In the genomic region with DNA sequence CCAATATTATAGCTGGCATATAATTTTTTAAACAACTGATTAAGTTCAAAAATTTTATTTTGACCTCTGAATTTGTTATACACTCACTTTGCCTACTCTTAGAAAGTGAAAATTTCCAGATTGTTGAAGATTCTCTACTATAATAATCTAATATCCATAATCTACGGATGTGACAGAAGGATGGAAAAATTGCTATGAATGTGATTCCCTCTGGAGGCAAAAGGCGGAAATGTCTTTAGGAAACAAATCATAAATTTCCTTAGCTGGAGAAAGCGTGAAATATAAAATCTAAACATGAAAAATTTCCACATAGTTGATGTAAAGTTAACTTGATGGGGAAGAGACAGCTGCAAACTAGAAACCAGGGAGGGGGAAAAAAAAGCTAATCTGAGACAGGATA, we compare ENCODE assay signal across 24 cellular contexts.
"Had no signal": no experiment of that assay in that cellular context is flagged by ENCODE, and none has a peak within 500 bp of the region (broad histone marks: within the 10 kb centered on the region; RNA-seq: fewer than 3 reads in every experiment).

No MANE protein-coding gene starts in this region.

- ATAC-seq: activated CD4-positive, alpha-beta T cell treated with anti-CD3 and anti-CD28 coated beads for 36 hours; activated T-helper 17 cell treated with anti-CD3 and anti-CD28 coated beads, Interleukin-2, amount 50 U/mL, for 72 hours; gastrocnemius medialis; stimulated activated naive B cell treated with anti-CD40 and anti-IgM and Interleukin-4, amounts not matched to agents 10 μg/mL and 1 μg/mL and 100 μg/mL, for 72 hours had no signal

- H3K36me3 ChIP-seq: adrenal gland, ascending aorta, brain microvascular endothelial cell, esophagus muscularis mucosa, gastrocnemius medialis, sigmoid colon, transverse colon had no signal

- H3K27me3 ChIP-seq: adrenal gland, ascending aorta, brain microvascular endothelial cell, gastrocnemius medialis, sigmoid colon, transverse colon had no signal

- H3K4me3 ChIP-seq: adrenal gland, ascending aorta, esophagus muscularis mucosa, gastrocnemius medialis, sigmoid colon, smooth muscle cell, transverse colon had no signal

- H3K9me3 ChIP-seq: adrenal gland, ascending aorta, esophagus muscularis mucosa, gastrocnemius medialis, sigmoid colon, transverse colon had no signal

- H3K27ac ChIP-seq: adrenal gland, ascending aorta, brain microvascular endothelial cell, esophagus muscularis mucosa, gastrocnemius medialis, sigmoid colon, transverse colon had no signal

- H3K4me1 ChIP-seq: adrenal gland, ascending aorta, esophagus muscularis mucosa, gastrocnemius medialis, sigmoid colon, transverse colon had no signal

- DNase-seq: activated B cell treated with CpG ODN at 0.5 μM for 24 hours; activated CD4-positive, alpha-beta T cell treated with anti-CD3 and anti-CD28 coated beads for 36 hours; activated CD4-positive, alpha-beta T cell treated with anti-CD3 and anti-CD28 coated beads, Interleukin-2, amount 50 U/mL, for 4 hours; activated CD8-positive, alpha-beta memory T cell treated with anti-CD3 and anti-CD28 coated beads for 24 hours; activated CD8-positive, alpha-beta memory T cell treated with anti-CD3 and anti-CD28 coated beads, Interleukin-2, amount 50 U/mL, for 4 hours; activated naive CD4-positive, alpha-beta T cell; activated T-cell treated with anti-CD3 and anti-CD28 coated beads, Interleukin-2, amount 50 U/mL, for 24 hours; adrenal gland; brain microvascular endothelial cell; central memory CD4-positive, alpha-beta T cell; gastrocnemius medialis; hypothalamus; occipital lobe; posterior cingulate gyrus; sigmoid colon; stimulated activated CD4-positive, alpha-beta T cell treated with anti-CD3 and anti-CD28 coated beads, Interleukin-15, amount 100 ng/mL, for 24 hours; stimulated activated CD8-positive, alpha-beta memory T cell treated with anti-CD3 and anti-CD28 coated beads, Interleukin-4, amount 100 ng/mL, for 48 hours; stimulated activated naive B cell treated with anti-CD40 and anti-IgM and Interleukin-4, amounts not matched to agents 10 μg/mL and 1 μg/mL and 100 μg/mL, for 72 hours; T1000; transverse colon had no signal
